8 cellular contexts compared by ENCODE assay signal in the genomic region with DNA sequence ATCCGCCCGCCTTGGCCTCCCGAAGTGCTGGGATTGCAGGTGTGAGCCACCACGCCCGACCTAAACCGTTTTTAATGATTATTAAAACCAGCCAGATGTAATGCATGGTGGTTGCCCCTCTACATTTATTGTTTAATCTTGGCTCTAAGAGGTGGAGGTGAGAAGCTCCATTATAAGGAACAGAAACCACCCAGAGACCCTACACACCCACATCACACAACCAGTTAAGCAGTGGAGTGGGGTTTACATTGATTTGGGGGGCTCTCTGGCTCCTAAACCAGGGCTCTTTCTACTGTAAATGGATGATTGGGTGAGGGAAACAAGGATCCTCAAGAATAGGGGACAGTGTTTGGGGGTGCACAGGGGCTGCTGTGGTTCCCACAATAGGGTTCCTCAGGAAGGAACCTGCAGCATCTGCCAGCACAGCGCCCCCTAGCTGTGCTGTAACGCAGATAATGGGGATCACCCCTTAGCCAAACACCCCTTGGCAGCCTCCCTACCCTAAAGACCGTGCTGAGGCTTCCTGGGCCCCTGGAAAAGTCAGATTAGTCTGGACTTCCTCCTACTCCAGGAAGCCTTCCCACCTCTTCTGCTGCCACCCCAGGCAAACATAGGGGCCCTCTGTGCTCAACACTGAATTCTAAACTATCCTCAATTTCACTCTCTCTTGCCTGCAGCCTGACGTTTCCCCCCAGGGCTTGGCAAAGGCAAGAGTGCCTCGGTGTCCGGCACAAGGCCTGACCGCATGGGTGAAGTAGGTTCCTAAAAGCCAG. TPM values are rescaled to one million over a fixed set of nuclear protein-coding genes. Genes with fewer than 3 reads are reported as not detected.
DNase-seq lines count a peak whose midpoint lies in the region; ATAC-seq and TF ChIP-seq lines count a peak whose summit lies in the region.

No MANE protein-coding gene starts in this region.

- peaks cover 8% of the 10 kb centered on the region for H3K4me1 Mint-ChIP-seq in activated T-helper 17 cell treated with anti-CD3 and anti-CD28 coated beads, Interleukin-2, amount 50 U/mL, for 72 hours

- H3K27ac ChIP-seq in OCI-LY7 (ENCODE audit: low read depth, low read length, poor library complexity, severe bottlenecking) (no peak overlapping the region), sigmoid colon (no peak overlapping the region)

- H3K4me1 ChIP-seq in OCI-LY7 (ENCODE audit: insufficient read depth, low read length, poor library complexity, severe bottlenecking): peaks cover 13% of the 10 kb centered on the region
- H3K4me1 ChIP-seq in sigmoid colon: peaks cover 0 to 47% (median 38%) of the 10 kb centered on the region in 4 donors

- POLR2A ChIA-PET in GM10248 (lab: Yijun Ruan, JAX): no interaction called here
- POLR2A ChIA-PET in OCI-LY7 (lab: Charles Lee): interaction anchor here (0.5 kb wide), 2 partner anchors 17 to 538 kb away, joined by 3 to 4 read pairs; no protein-coding TSS in a partner anchor

- peak; percentile 36 for ATAC-seq in activated T-helper 17 cell treated with anti-CD3 and anti-CD28 coated beads, Interleukin-2, amount 50 U/mL, for 72 hours (replicated peaks)
- ATAC-seq in HG03439 (IDR thresholded peaks at IDR 0.05; ENCODE audit: unreplicated experiment): no peak

- no peaks in the 10 kb centered on the region for H4K20me1 ChIP-seq in OCI-LY7 (ENCODE audit: insufficient read depth, low read length)

- 0 out of 2 replicates have a peak overlapping the region, but pooled peaks have one; percentile 7 for H3K4me2 ChIP-seq in OCI-LY7 (ENCODE audit: low read length)

- intact Hi-C loops in OCI-LY7 (cut with micrococcal nuclease; ENCODE audit: unreplicated experiment): no loop called here
- intact Hi-C loops in sigmoid colon (cut with DNase I): loop anchor here (2.0 kb wide), 1 partner anchor 29 kb away; a partner anchor contains a TSS

- TF ChIP-seq CTCF in GM10248 (IDR thresholded peaks at IDR 0.05; ENCODE audit: control extremely low read depth, extremely low read depth, low read depth, missing control alignments): peak; percentile 81
- TF ChIP-seq CTCF in OCI-LY7 (conservative IDR thresholded peaks at IDR 0.05; ENCODE audit: low read length): peak; percentile 94
- TF ChIP-seq CTCF in sigmoid colon (IDR thresholded peaks at IDR 0.05): peak in 3 of 4 experiments; percentile 51 to 58 (median 57)

- TF ChIP-seq EP300 in sigmoid colon (IDR thresholded peaks at IDR 0.05): no peak

- H3K36me3 Mint-ChIP-seq in activated T-helper 17 cell treated with anti-CD3 and anti-CD28 coated beads, Interleukin-2, amount 50 U/mL, for 72 hours (ENCODE audit: low read depth): peaks cover 4% of the 10 kb centered on the region

- WGBS in sigmoid colon, 2 donors: 21 to 60% methylated on average over 13 of the region's 13 CpGs

- peaks cover 6% of the 10 kb centered on the region; the same call in 1 of the 2 replicates for H3K79me2 ChIP-seq in OCI-LY7 (ENCODE audit: insufficient read depth, low read depth, low read length)

- no peaks in the 10 kb centered on the region for H3K9me2 ChIP-seq in OCI-LY7 (ENCODE audit: insufficient read depth, low read length)

- TF ChIP-seq POLR2A in sigmoid colon (IDR thresholded peaks at IDR 0.05): no peak

- CTCF ChIA-PET in GM10248 (lab: Yijun Ruan, JAX): interaction anchor here (0.6 to 4.4 kb wide), 22 partner anchors 9 to 747 kb away, joined by 3 to 40 read pairs (median 4); a partner anchor contains a TSS
- CTCF ChIA-PET in OCI-LY7 (lab: Charles Lee; ENCODE audit: unreplicated experiment): interaction anchor here (0.6 kb wide), 2 partner anchors 177 to 246 kb away, joined by 3 read pairs; a partner anchor contains a TSS

- H3K27me3 Mint-ChIP-seq in activated T-helper 17 cell treated with anti-CD3 and anti-CD28 coated beads, Interleukin-2, amount 50 U/mL, for 72 hours: no peaks in the 10 kb centered on the region

- peak overlapping the region; percentile 48 for H3K4me3 Mint-ChIP-seq in activated T-helper 17 cell treated with anti-CD3 and anti-CD28 coated beads, Interleukin-2, amount 50 U/mL, for 72 hours

- BruUV-seq in OCI-LY7 (replicated peaks; lab: Mats Ljungman, UMichigan): no TSS peak

- H3K9me3 Mint-ChIP-seq in activated T-helper 17 cell treated with anti-CD3 and anti-CD28 coated beads, Interleukin-2, amount 50 U/mL, for 72 hours: no peaks in the 10 kb centered on the region

- peak; percentile 82 for DNase-seq in GM10248 (ENCODE audit: extremely low spot score)
- peak; percentile 80 for DNase-seq in OCI-LY7 (ENCODE audit: low spot score)
- DNase-seq in germinal center (ENCODE audit: low spot score): peak; percentile 78
- DNase-seq in sigmoid colon: no peak
- no peak for DNase-seq in putamen (ENCODE audit: low spot score)
- DNase-seq in cortex of kidney (lab: John Stamatoyannopoulos, UW): no peak

- H3K27me3 ChIP-seq in sigmoid colon: no peaks in the 10 kb centered on the region

- no peak overlapping the region for H2AFZ ChIP-seq in OCI-LY7 (ENCODE audit: low read length)

- H3K4me3 ChIP-seq in OCI-LY7 (ENCODE audit: low read depth, low read length, poor library complexity, severe bottlenecking): no peak overlapping the region
- no peak overlapping the region for H3K4me3 ChIP-seq in sigmoid colon

- no peaks in the 10 kb centered on the region for H3K9me3 ChIP-seq in OCI-LY7 (ENCODE audit: low read length)
- no peaks in the 10 kb centered on the region for H3K9me3 ChIP-seq in sigmoid colon

- H3K36me3 ChIP-seq in OCI-LY7 (ENCODE audit: insufficient read depth, low read length) (no peaks in the 10 kb centered on the region), sigmoid colon (peaks cover under 1 to 31% (median 10%) of the 10 kb centered on the region in 4 donors)

- no peak overlapping the region for H3K27ac Mint-ChIP-seq in activated T-helper 17 cell treated with anti-CD3 and anti-CD28 coated beads, Interleukin-2, amount 50 U/mL, for 72 hours

RNA-seq across cellular contexts. Expression of a gene that starts 2.4 kb away (rescaled TPM):
- total RNA-seq in OCI-LY7 (2014; rRNA removed; shearing (Covaris generic)): 105 and 124 TPM in 2 replicates
- total RNA-seq in OCI-LY7 (2022) (61.8 and 67.2 TPM in 2 replicates), sigmoid colon (100 to 1,000 TPM in 3 of 4 donors, 10 to 100 TPM in 1; 94.2 to 143 (median 111) TPM)
- total RNA-seq in activated T-helper 17 cell treated with anti-CD3 and anti-CD28 coated beads, Interleukin-2, amount 50 U/mL, for 72 hours: 10 to 100 TPM; 22.7 to 41.6 TPM
- polyA plus RNA-seq in sigmoid colon: 100 to 1,000 TPM; 241 to 340 (median 304) TPM

RNA-seq across cellular contexts. Expression of a gene that starts 2.6 kb away (rescaled TPM):
- 36.0 and 37.6 TPM in 2 replicates for total RNA-seq in OCI-LY7 (2014; rRNA removed; shearing (Covaris generic))
- total RNA-seq in OCI-LY7 (2022) (37.6 and 41.5 TPM in 2 replicates), sigmoid colon (10 to 100 TPM; 29.1 to 31.4 (median 30.3) TPM)
- total RNA-seq in activated T-helper 17 cell treated with anti-CD3 and anti-CD28 coated beads, Interleukin-2, amount 50 U/mL, for 72 hours: 10 to 100 TPM in 1 of 2 donors, 1 to 10 TPM in 1; 8.2 to 14.5 TPM
- 1,000 to 10,000 TPM in 1 of 3 donors, 100 to 1,000 TPM in 2; 390 to 1,038 (median 663) TPM for polyA plus RNA-seq in sigmoid colon

RNA-seq across cellular contexts. Expression of a gene that starts 29.6 kb away (rescaled TPM):
- total RNA-seq in OCI-LY7 (2014; rRNA removed; shearing (Covaris generic)): 17.7 and 20.3 TPM in 2 replicates
- total RNA-seq in OCI-LY7 (2022) (21.7 and 22.0 TPM in 2 replicates), sigmoid colon (10 to 100 TPM; 17.8 to 49.0 (median 24.0) TPM)
- total RNA-seq in activated T-helper 17 cell treated with anti-CD3 and anti-CD28 coated beads, Interleukin-2, amount 50 U/mL, for 72 hours: 10 to 100 TPM; 39.4 to 41.9 TPM
- polyA plus RNA-seq in sigmoid colon: 10 to 100 TPM; 23.4 to 55.5 (median 48.4) TPM

Comparison
In these comparisons a context has a peak if more than half of its experiments do, and no peak if none do; other contexts are left out.
1. DNase-seq: peak in GM10248 (single experiment), OCI-LY7 (single experiment) and germinal center (single experiment); none in sigmoid colon (single experiment), putamen (single experiment) and cortex of kidney (single experiment).
2. Peak in every context shown above with its lines, with median percentiles within 50 percentile points of each other: CTCF ChIP-seq.